In the genomic region with DNA sequence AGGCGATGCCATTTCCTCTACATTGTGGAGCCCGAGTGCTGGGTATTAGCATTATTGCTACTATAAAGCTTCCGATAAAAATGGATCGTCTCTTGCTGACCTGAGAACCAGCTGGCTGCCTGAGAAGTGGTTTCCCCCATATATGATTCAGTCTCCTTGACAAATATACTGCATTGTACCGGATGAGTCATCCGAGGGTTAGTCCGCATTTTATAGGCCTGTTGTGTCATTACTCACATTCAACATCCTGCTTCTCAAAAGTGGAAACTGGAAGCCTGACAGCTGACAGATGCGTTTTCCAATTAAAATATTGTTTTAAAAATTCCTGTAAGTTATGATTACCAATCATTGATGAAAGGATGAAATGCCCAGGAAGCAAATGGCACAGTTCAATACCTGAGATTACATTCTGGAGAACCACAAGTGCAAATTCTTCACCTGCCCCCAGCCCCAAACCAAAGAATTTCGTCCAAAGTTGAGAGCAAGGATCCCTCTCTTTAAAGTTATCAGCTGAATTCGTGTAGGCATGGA, we compare ENCODE assay signal across 8 cellular contexts.
A peak's percentile ranks its signal among the peaks of the same experiment; 100 is the strongest.
DNase-seq lines count a peak whose midpoint lies in the region; ATAC-seq and TF ChIP-seq lines count a peak whose summit lies in the region.

No MANE protein-coding gene starts in this region.

- no peak overlapping the region for H3K4me3 Mint-ChIP-seq in activated CD8-positive, alpha-beta T cell treated with anti-CD3 and anti-CD28 coated beads for 36 hours

- no peaks in the 10 kb centered on the region for H3K9me3 ChIP-seq in hepatocyte (ENCODE audit: low read depth)

- peak overlapping the region; percentile 61 for H3K4me2 ChIP-seq in hepatocyte

- peak; percentile 91 for ATAC-seq in activated CD8-positive, alpha-beta T cell treated with anti-CD3 and anti-CD28 coated beads for 36 hours

- H3K27ac ChIP-seq in hepatocyte, result peak overlapping the region; percentile 68

- no peaks in the 10 kb centered on the region for H3K27me3 Mint-ChIP-seq in activated CD8-positive, alpha-beta T cell treated with anti-CD3 and anti-CD28 coated beads for 36 hours

- H3K4me1 Mint-ChIP-seq in activated CD8-positive, alpha-beta T cell treated with anti-CD3 and anti-CD28 coated beads for 36 hours (ENCODE audit: low read depth), result peaks cover 13% of the 10 kb centered on the region

- H4K20me1 ChIP-seq in hepatocyte (ENCODE audit: insufficient read depth, poor library complexity, severe bottlenecking), result no peaks in the 10 kb centered on the region

- TF ChIP-seq CTCF in activated CD8-positive, alpha-beta T cell treated with anti-CD3 and anti-CD28 coated beads for 36 hours (IDR thresholded peaks at IDR 0.05), result no peak
- TF ChIP-seq CTCF in hepatocyte (IDR thresholded peaks at IDR 0.05; ENCODE audit: poor library complexity), result no peak

- no peak overlapping the region for H3K4me3 ChIP-seq in hepatocyte

- no peaks in the 10 kb centered on the region for H3K27me3 ChIP-seq in hepatocyte

- intact Hi-C loops in activated CD8-positive, alpha-beta T cell treated with anti-CD3 and anti-CD28 coated beads for 36 hours (cut with micrococcal nuclease), result loop anchor here (5.0 kb wide), 1 partner anchor 64 kb away; no protein-coding TSS in a partner anchor

- CTCF ChIA-PET in activated CD8-positive, alpha-beta T cell treated with anti-CD3 and anti-CD28 coated beads for 36 hours (lab: Charles Lee), result interaction anchor here (2.5 to 2.7 kb wide), 2 partner anchors 14 to 46 kb away, joined by 5 to 7 read pairs; no protein-coding TSS in a partner anchor

- peaks cover 80% of the 10 kb centered on the region for H3K79me2 ChIP-seq in hepatocyte

- H3K4me1 ChIP-seq in hepatocyte (ENCODE audit: insufficient read depth), result peaks cover 51% of the 10 kb centered on the region

- peak; percentile 19 for DNase-seq in DMS79 treated with DMSO at 0.1 percent for 48 hours (lab: John Stamatoyannopoulos, UW)
- no peak for DNase-seq in DMS79 (lab: John Stamatoyannopoulos, UW)
- peak; percentile 94 for DNase-seq in H4 (ENCODE audit: low spot score)
- peak; percentile 32 for DNase-seq in NCI-H1694 (lab: John Stamatoyannopoulos, UW)
- peak; percentile 65 for DNase-seq in activated CD8-positive, alpha-beta T cell treated with anti-CD3 and anti-CD28 coated beads for 36 hours
- DNase-seq in hepatocyte (ENCODE audit: low spot score), result peak; percentile 88
- DNase-seq in superior temporal gyrus (ENCODE audit: extremely low spot score), result peak; percentile 60
- no peak for DNase-seq in retina

- H3K9me3 Mint-ChIP-seq in activated CD8-positive, alpha-beta T cell treated with anti-CD3 and anti-CD28 coated beads for 36 hours, result no peaks in the 10 kb centered on the region

- H2AFZ ChIP-seq in hepatocyte, result no peak overlapping the region

- H3K36me3 Mint-ChIP-seq in activated CD8-positive, alpha-beta T cell treated with anti-CD3 and anti-CD28 coated beads for 36 hours (ENCODE audit: low read depth), result no peaks in the 10 kb centered on the region

- H3K36me3 ChIP-seq in hepatocyte (replicated peaks; ENCODE audit: insufficient read depth, low read depth), result no peaks in the 10 kb centered on the region

- no peak overlapping the region for H3K27ac Mint-ChIP-seq in activated CD8-positive, alpha-beta T cell treated with anti-CD3 and anti-CD28 coated beads for 36 hours

- WGBS in hepatocyte (ENCODE audit: low lambda C conversion rate, missing lambda C conversion rate), result 24% methylated on average over 10 of the region's 10 CpGs

- no peaks in the 10 kb centered on the region for H3K9me2 ChIP-seq in hepatocyte (replicated peaks; ENCODE audit: insufficient read depth)

- POLR2A ChIA-PET in activated CD8-positive, alpha-beta T cell treated with anti-CD3 and anti-CD28 coated beads for 36 hours (lab: Charles Lee), result interaction anchor here (0.5 to 1.7 kb wide), 3 partner anchors 9 to 41 kb away, joined by 3 to 5 read pairs (median 4); no protein-coding TSS in a partner anchor

Comparison
In these comparisons a context has a peak if more than half of its experiments do, and no peak if none do; other contexts are left out.
1. DNase-seq: peak in DMS79 treated with DMSO at 0.1 percent for 48 hours (single experiment), H4 (single experiment), NCI-H1694 (single experiment), activated CD8-positive, alpha-beta T cell treated with anti-CD3 and anti-CD28 coated beads for 36 hours (single experiment), hepatocyte (single experiment) and superior temporal gyrus (single experiment); none in DMS79 (single experiment) and retina (single experiment).